1 cellular context compared by ENCODE assay signal in the genomic region with DNA sequence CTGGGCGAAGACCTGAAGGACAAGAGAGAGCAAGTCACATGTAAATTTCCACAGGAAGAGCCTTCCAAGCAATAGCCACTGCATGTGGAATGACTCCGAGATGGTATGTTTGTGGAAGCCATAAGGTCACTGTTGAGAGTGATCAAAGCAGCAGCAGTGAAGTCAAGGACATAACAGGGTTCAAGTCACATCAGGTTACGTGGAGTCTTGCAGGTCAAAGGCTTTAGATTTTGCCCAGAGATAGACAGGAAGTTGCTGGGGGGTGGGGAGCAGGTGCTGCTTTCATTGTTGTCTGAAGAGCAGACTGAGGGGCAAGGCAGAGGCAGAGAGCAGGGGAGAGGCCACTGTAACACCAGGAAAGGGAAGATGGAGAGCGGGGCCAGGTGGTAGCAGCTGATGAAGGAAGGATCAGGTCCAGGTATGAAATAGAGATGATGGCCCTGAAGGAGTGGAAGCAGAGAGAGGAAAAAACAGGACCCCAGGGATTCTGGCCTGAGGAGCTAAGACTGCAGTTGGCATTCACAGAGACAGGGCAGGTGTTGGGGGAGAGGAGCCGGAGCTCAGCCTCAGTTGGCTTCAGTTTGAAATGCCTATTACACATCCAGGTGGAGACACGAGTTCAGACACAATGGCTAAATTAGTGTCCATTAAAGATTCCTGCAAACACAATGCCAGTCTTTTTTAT.
TF ChIP-seq lines count a peak whose summit lies in the region.

No MANE protein-coding gene starts in this region.

TF ChIP-seq in H1, 55 proteins besides CTCF, POLR2A, EP300 and RAD21:
- TF ChIP-seq KDM1A (IDR thresholded peaks at IDR 0.05; ENCODE audit: borderline replicate concordance, low read length) (no peak), TCF12 (IDR thresholded peaks at IDR 0.05; ENCODE audit: low read depth, low read length) (no peak), SIX5 (IDR thresholded peaks at IDR 0.05; ENCODE audit: low read depth, low read length) (no peak), BRCA1 (IDR thresholded peaks at IDR 0.05; ENCODE audit: low read depth, low read length) (no peak), NANOG (IDR thresholded peaks at IDR 0.05; ENCODE audit: insufficient read depth, low read depth, low read length, poor library complexity, severe bottlenecking) (no peak), PHF8 (conservative IDR thresholded peaks at IDR 0.05; ENCODE audit: low read depth, low read length) (no peak), FOSL1 (IDR thresholded peaks at IDR 0.05; ENCODE audit: insufficient read depth, low read depth, low read length) (no peak), SAP30 (IDR thresholded peaks at IDR 0.05; ENCODE audit: insufficient read depth, insufficient replicate concordance, low read length) (no peak)
- TF ChIP-seq, protein P1, sequence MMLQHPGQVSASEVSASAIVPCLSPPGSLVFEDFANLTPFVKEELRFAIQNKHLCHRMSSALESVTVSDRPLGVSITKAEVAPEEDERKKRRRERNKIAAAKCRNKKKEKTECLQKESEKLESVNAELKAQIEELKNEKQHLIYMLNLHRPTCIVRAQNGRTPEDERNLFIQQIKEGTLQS (IDR thresholded peaks at IDR 0.05; ENCODE audit: insufficient read depth, low read depth, low read length): no peak
